8 cellular contexts compared by ENCODE assay signal in genomic region chr5:368162-369084, GRCh38. TPM values are rescaled to one million over a fixed set of nuclear protein-coding genes. Genes with fewer than 3 reads are reported as not detected.
DNase-seq lines count a peak whose midpoint lies in the region; ATAC-seq, FAIRE-seq and TF ChIP-seq lines count a peak whose summit lies in the region.

No MANE protein-coding gene starts in this region.

- H3K27ac ChIP-seq in CD4-positive, CD25-positive, alpha-beta regulatory T cell (ENCODE audit: insufficient read depth, low read length, poor library complexity, severe bottlenecking), result no peak overlapping the region

- CTCF ChIA-PET in Calu3 (lab: Charles Lee), result no interaction called here

- peak; percentile 28 to 29 for ATAC-seq in CD4-positive, CD25-positive, alpha-beta regulatory T cell (ENCODE audit: low read depth in 2 of 2)
- ATAC-seq in GM19397 (IDR thresholded peaks at IDR 0.05; ENCODE audit: unreplicated experiment) (peak; percentile 44), HG03457 (IDR thresholded peaks at IDR 0.05; ENCODE audit: unreplicated experiment) (peak; percentile 50), naive B cell (ENCODE audit: low read depth in 2 of 2) (peak; percentile 75 to 79), esophagus mucosa (no peak)

- H3K4me3 ChIP-seq in CD4-positive, CD25-positive, alpha-beta regulatory T cell (ENCODE audit: low read depth, low read length), result no peak overlapping the region

- no peaks in the 10 kb centered on the region for H3K36me3 ChIP-seq in CD4-positive, CD25-positive, alpha-beta regulatory T cell (ENCODE audit: control insufficient read depth, insufficient read depth, low read length)

- peaks cover 14% of the 10 kb centered on the region for H3K4me1 ChIP-seq in CD4-positive, CD25-positive, alpha-beta regulatory T cell (ENCODE audit: control insufficient read depth, insufficient read depth, low read length, poor library complexity, severe bottlenecking)

- peaks cover 5 to 14% (median 10%) of the 10 kb centered on the region in 4 donors for H3K4me1 Mint-ChIP-seq in CD4-positive, CD25-positive, alpha-beta regulatory T cell
- peaks cover 45% of the 10 kb centered on the region for H3K4me1 Mint-ChIP-seq in activated naive CD8-positive, alpha-beta T cell treated with anti-CD3 and anti-CD28 coated beads for 36 hours
- H3K4me1 Mint-ChIP-seq in naive B cell (peaks cover 28 to 37% (median 31%) of the 10 kb centered on the region in 3 donors), Calu3 (ENCODE audit: low read depth, unreplicated experiment) (peaks cover 9% of the 10 kb centered on the region)

- H3K27ac Mint-ChIP-seq in CD4-positive, CD25-positive, alpha-beta regulatory T cell, result no peak overlapping the region
- H3K27ac Mint-ChIP-seq in activated naive CD8-positive, alpha-beta T cell treated with anti-CD3 and anti-CD28 coated beads for 36 hours, result peak overlapping the region; percentile 83
- H3K27ac Mint-ChIP-seq in naive B cell, result peak overlapping the region in 4 of 6 donors; percentile 49 to 94 (median 58)
- H3K27ac Mint-ChIP-seq in Calu3 (ENCODE audit: unreplicated experiment), result no peak overlapping the region

- TF ChIP-seq CTCF in Calu3 (IDR thresholded peaks at IDR 0.05; ENCODE audit: unreplicated experiment), result no peak

- H3K27me3 Mint-ChIP-seq in CD4-positive, CD25-positive, alpha-beta regulatory T cell, result peaks cover 13% of the 10 kb centered on the region
- H3K27me3 Mint-ChIP-seq in activated naive CD8-positive, alpha-beta T cell treated with anti-CD3 and anti-CD28 coated beads for 36 hours, result no peaks in the 10 kb centered on the region
- H3K27me3 Mint-ChIP-seq in naive B cell (peaks cover 7 to 43% (median 18%) of the 10 kb centered on the region in 3 donors), Calu3 (ENCODE audit: unreplicated experiment) (no peaks in the 10 kb centered on the region)

- H3K4me3 Mint-ChIP-seq in CD4-positive, CD25-positive, alpha-beta regulatory T cell, result peak overlapping the region in 2 of 4 donors; percentile 21 to 32
- no peak overlapping the region for H3K4me3 Mint-ChIP-seq in activated naive CD8-positive, alpha-beta T cell treated with anti-CD3 and anti-CD28 coated beads for 36 hours
- H3K4me3 Mint-ChIP-seq in naive B cell (peak overlapping the region in 7 of 8 donors; percentile 30 to 77 (median 46)), Calu3 (ENCODE audit: low read depth, unreplicated experiment) (no peak overlapping the region)

- peaks cover 2% of the 10 kb centered on the region for H3K27me3 ChIP-seq in CD4-positive, CD25-positive, alpha-beta regulatory T cell (ENCODE audit: control insufficient read depth, insufficient read depth, low read length)

- peaks cover 0 to 21% (median 0%) of the 10 kb centered on the region in 7 donors for H3K9me3 Mint-ChIP-seq in CD4-positive, CD25-positive, alpha-beta regulatory T cell
- peaks cover 13% of the 10 kb centered on the region for H3K9me3 Mint-ChIP-seq in activated naive CD8-positive, alpha-beta T cell treated with anti-CD3 and anti-CD28 coated beads for 36 hours
- peaks cover 0 to 28% (median 21%) of the 10 kb centered on the region in 7 donors for H3K9me3 Mint-ChIP-seq in naive B cell
- no peaks in the 10 kb centered on the region for H3K9me3 Mint-ChIP-seq in Calu3 (ENCODE audit: low read depth, unreplicated experiment)

- intact Hi-C loops in Calu3 (cut with micrococcal nuclease; ENCODE audit: unreplicated experiment), result no loop called here

- peaks cover 0 to 9% of the 10 kb centered on the region in 2 experiments for H3K9me3 ChIP-seq in CD4-positive, CD25-positive, alpha-beta regulatory T cell (ENCODE audit: control insufficient read depth in 2 of 2, low read length in 2 of 2)

- H3K36me3 Mint-ChIP-seq in CD4-positive, CD25-positive, alpha-beta regulatory T cell, result no peaks in the 10 kb centered on the region
- peaks cover 60% of the 10 kb centered on the region for H3K36me3 Mint-ChIP-seq in activated naive CD8-positive, alpha-beta T cell treated with anti-CD3 and anti-CD28 coated beads for 36 hours
- peaks cover 10 to 13% of the 10 kb centered on the region in 2 donors for H3K36me3 Mint-ChIP-seq in naive B cell
- no peaks in the 10 kb centered on the region for H3K36me3 Mint-ChIP-seq in Calu3 (ENCODE audit: insufficient read depth, unreplicated experiment)

- no peak for FAIRE-seq in frontal cortex (lab: Jason Lieb, UNC)

- DNase-seq in CD4-positive, CD25-positive, alpha-beta regulatory T cell, result peak in 1 of 3 donors; percentile 44
- peak; percentile 46 for DNase-seq in activated naive CD8-positive, alpha-beta T cell treated with anti-CD3 and anti-CD28 coated beads for 36 hours
- DNase-seq in naive B cell (peak; percentile 33), Calu3 (no peak), frontal cortex (ENCODE audit: low spot score in 2 of 2) (no peak)

- no TSS peak for BruUV-seq in Calu3 (replicated peaks; lab: Mats Ljungman, UMichigan)

RNA-seq across cellular contexts. Expression of gene AHRR, which starts 46.9 kb away (rescaled TPM):
- 4.5 TPM for total RNA-seq in CD4-positive, CD25-positive, alpha-beta regulatory T cell
- under 1 TPM; 0.20 to 0.82 (median 0.62) TPM for polyA plus RNA-seq in CD4-positive, CD25-positive, alpha-beta regulatory T cell
- 10 to 100 TPM; 24.0 to 26.6 TPM for total RNA-seq in activated naive CD8-positive, alpha-beta T cell treated with anti-CD3 and anti-CD28 coated beads for 36 hours
- polyA plus RNA-seq in naive B cell (ENCODE audit: low read depth in 6 of 6), result under 1 TPM in 1 of 6 donors, not detected in 5; 0.09 TPM
- total RNA-seq in Calu3 (2022) (1.3 TPM in 2 replicates), esophagus mucosa (1.1 TPM), frontal cortex (1.2 TPM)

Comparison
In these comparisons a context has a peak if more than half of its experiments do, and no peak if none do; other contexts are left out.
1. DNase-seq: peak in activated naive CD8-positive, alpha-beta T cell treated with anti-CD3 and anti-CD28 coated beads for 36 hours (single experiment) and naive B cell (single experiment); none in Calu3 (single experiment) and frontal cortex (0 of 2).
2. H3K27ac Mint-ChIP-seq: peak in activated naive CD8-positive, alpha-beta T cell treated with anti-CD3 and anti-CD28 coated beads for 36 hours (single experiment) and naive B cell (4 of 6); none in CD4-positive, CD25-positive, alpha-beta regulatory T cell (0 of 3) and Calu3 (single experiment).
3. H3K4me3 Mint-ChIP-seq: peak in naive B cell (7 of 8); none in activated naive CD8-positive, alpha-beta T cell treated with anti-CD3 and anti-CD28 coated beads for 36 hours (single experiment) and Calu3 (single experiment).